In genomic region chr19:17511724-17512573, GRCh38 we compare ENCODE assay signal across 8 cellular contexts. TPM values are rescaled to one million over a fixed set of nuclear protein-coding genes. Genes with fewer than 3 reads are reported as not detected.
A peak's percentile ranks its signal among the peaks of the same experiment; 100 is the strongest.
DNase-seq lines count a peak whose midpoint lies in the region; TF ChIP-seq lines count a peak whose summit lies in the region.

No MANE protein-coding gene starts in this region.

- H3K9me3 ChIP-seq in HAP-1 (peaks cover 4% of the 10 kb centered on the region; the same call in 1 of the 2 replicates), MG63 (peaks cover 2% of the 10 kb centered on the region), adrenal gland (replicated peaks in 1 of 3) (no peaks in the 10 kb centered on the region), right atrium auricular region (no peaks in the 10 kb centered on the region), uterus (no peaks in the 10 kb centered on the region)

- TF ChIP-seq CTCF in adrenal gland (IDR thresholded peaks at IDR 0.05) (peak in 3 of 6 experiments; percentile 22 to 26 (median 26)), right atrium auricular region (IDR thresholded peaks at IDR 0.05) (peak in 1 of 2 donors; percentile 61), uterus (IDR thresholded peaks at IDR 0.05) (peak; percentile 24 to 37 (median 28))

- in situ Hi-C loops in HAP-1 (cut with MboI; ENCODE audit: low sequenced_read_pairs), result no loop called here

- H3K27me3 ChIP-seq in HAP-1 (ENCODE audit: low read depth) (no peaks in the 10 kb centered on the region), MG63 (no peaks in the 10 kb centered on the region), adrenal gland (no peaks in the 10 kb centered on the region), right atrium auricular region (no peaks in the 10 kb centered on the region), uterus (no peaks in the 10 kb centered on the region)

- H3K36me3 ChIP-seq in HAP-1 (replicated peaks), result no peaks in the 10 kb centered on the region; the same call in 1 of the 2 replicates
- peaks cover 80% of the 10 kb centered on the region for H3K36me3 ChIP-seq in MG63
- peaks cover 0 to 3% of the 10 kb centered on the region in 2 donors for H3K36me3 ChIP-seq in adrenal gland (replicated peaks in 1 of 2)
- H3K36me3 ChIP-seq in right atrium auricular region, result peaks cover 8% of the 10 kb centered on the region
- H3K36me3 ChIP-seq in uterus, result no peaks in the 10 kb centered on the region

- H3K27ac ChIP-seq in adrenal gland, result peak overlapping the region; percentile 92 to 99 (median 99)
- peak overlapping the region; percentile 99 to 100 for H3K27ac ChIP-seq in right atrium auricular region
- H3K27ac ChIP-seq in uterus, result peak overlapping the region; percentile 93 to 97

- intact Hi-C loops in adrenal gland (cut with DNase I) (no loop called here), uterus (cut with DNase I; ENCODE audit: low total_unique reads) (no loop called here)

- peak overlapping the region; percentile 85 for H3K4me3 ChIP-seq in GM08714 (ENCODE audit: low read length)
- H3K4me3 ChIP-seq in HAP-1, result peak overlapping the region; percentile 58
- H3K4me3 ChIP-seq in MG63, result peak overlapping the region; percentile 85
- H3K4me3 ChIP-seq in adrenal gland, result peak overlapping the region; percentile 11 to 98 (median 89)
- H3K4me3 ChIP-seq in right atrium auricular region, result peak overlapping the region; percentile 98 to 99
- H3K4me3 ChIP-seq in uterus, result peak overlapping the region; percentile 81 to 84

- 0 to 5% (median 1%) methylated on average over 13 to 82 of the region's 82 CpGs for WGBS in adrenal gland, 4 donors

- DNase-seq in HAP-1 (ENCODE audit: low spot score in 2 of 2), result peak; percentile 28 to 78
- peak; percentile 90 for DNase-seq in MG63
- DNase-seq in T follicular helper cell (ENCODE audit: low read depth), result peak; percentile 78
- DNase-seq in adrenal gland, result peak; percentile 85 to 93 (median 86)
- peak; percentile 83 for DNase-seq in right atrium auricular region (ENCODE audit: low spot score)
- peak; percentile 83 for DNase-seq in putamen (ENCODE audit: low spot score)
- DNase-seq in uterus, result peak; percentile 85 to 88

- H3K4me1 ChIP-seq in HAP-1 (peaks cover 20% of the 10 kb centered on the region), adrenal gland (replicated peaks in 1 of 2) (peaks cover 28 to 33% of the 10 kb centered on the region in 2 donors), right atrium auricular region (peaks cover 0 to 29% of the 10 kb centered on the region in 2 donors), uterus (peaks cover 0 to 5% of the 10 kb centered on the region in 2 donors)

- TF ChIP-seq POLR2A in adrenal gland (IDR thresholded peaks at IDR 0.05) (peak in 1 of 2 donors; percentile 65), uterus (IDR thresholded peaks at IDR 0.05) (peak in 1 of 2 donors; percentile 71)

RNA-seq across cellular contexts. Expression of gene PGLS, which starts 0.5 kb away (rescaled TPM):
- 87.7 and 149 TPM in 2 replicates for total RNA-seq in MG63 (2014; rRNA removed; shearing (Covaris generic); ENCODE audit: low replicate concordance)
- total RNA-seq in adrenal gland (100 to 1,000 TPM in 7 of 8 donors, 10 to 100 TPM in 1; 80.4 to 181 (median 129) TPM), right atrium auricular region (10 to 100 TPM; 20.4 to 35.9 TPM), uterus (10 to 100 TPM; 16.9 to 41.0 (median 34.1) TPM)
- polyA plus RNA-seq in adrenal gland, result 100 to 1,000 TPM in 2 of 3 donors, 10 to 100 TPM in 1; 36.1 to 200 (median 134) TPM

RNA-seq across cellular contexts. Expression of gene SLC27A1, which starts 41.6 kb away (rescaled TPM):
- 6.3 and 6.5 TPM in 2 replicates for total RNA-seq in MG63 (2014; rRNA removed; shearing (Covaris generic); ENCODE audit: low replicate concordance)
- total RNA-seq in adrenal gland (100 to 1,000 TPM in 1 of 8 donors, 10 to 100 TPM in 7; 22.1 to 107 (median 56.8) TPM), right atrium auricular region (10 to 100 TPM; 31.2 to 65.6 TPM), uterus (10 to 100 TPM in 3 of 4 donors, 1 to 10 TPM in 1; 7.1 to 36.5 (median 26.9) TPM)
- 10 to 100 TPM in 2 of 3 donors, 1 to 10 TPM in 1; 6.8 to 78.8 (median 33.3) TPM for polyA plus RNA-seq in adrenal gland

RNA-seq across cellular contexts. Expression of gene COLGALT1, which starts 43.5 kb away (rescaled TPM):
- 146 and 155 TPM in 2 replicates for total RNA-seq in MG63 (2014; rRNA removed; shearing (Covaris generic); ENCODE audit: low replicate concordance)
- total RNA-seq in adrenal gland, result 10 to 100 TPM; 38.3 to 79.1 (median 61.6) TPM
- polyA plus RNA-seq in adrenal gland, result 10 to 100 TPM; 30.7 to 81.0 (median 39.8) TPM
- total RNA-seq in right atrium auricular region, result 10 to 100 TPM; 28.3 to 30.8 TPM
- total RNA-seq in uterus, result 10 to 100 TPM; 24.6 to 56.6 (median 52.0) TPM

RNA-seq across cellular contexts. Expression of gene NXNL1, which starts 51.2 kb away (rescaled TPM):
- total RNA-seq in MG63 (2014; rRNA removed; shearing (Covaris generic); ENCODE audit: low replicate concordance), result not detected in 2 replicates
- total RNA-seq in adrenal gland (1 to 10 TPM in 2 of 8 donors, under 1 TPM in 3, not detected in 3; 0.41 to 2.7 (median 0.92) TPM), right atrium auricular region (not detected), uterus (not detected)
- 1 to 10 TPM in 2 of 3 donors, not detected in 1; 2.6 to 4.8 TPM for polyA plus RNA-seq in adrenal gland

Comparison
In these comparisons a context has a peak if more than half of its experiments do, and no peak if none do; other contexts are left out.
1. Peak in every context shown above with its lines: DNase-seq, H3K4me3 ChIP-seq and H3K27ac ChIP-seq.